ENCODE assay signal across 8 cellular contexts in the genomic region with DNA sequence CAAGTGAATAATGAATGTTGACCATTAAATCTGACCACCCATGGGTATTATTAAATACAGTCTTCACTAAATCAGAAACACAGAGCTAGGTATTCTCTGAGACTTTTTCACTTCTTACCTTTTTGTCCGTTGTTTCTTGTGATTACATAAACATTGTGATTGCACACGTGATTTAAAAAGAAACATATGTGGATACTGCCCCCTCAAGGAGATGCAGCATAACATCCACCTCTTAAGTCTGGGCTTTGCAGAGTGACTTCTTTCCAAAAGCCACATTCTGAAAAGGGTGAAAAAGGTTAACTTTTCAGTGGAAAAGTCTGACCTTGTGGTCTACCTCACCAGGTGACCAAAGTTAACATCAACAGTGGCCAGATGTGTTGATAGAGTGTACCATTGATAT.
A peak's percentile ranks its signal among the peaks of the same experiment; 100 is the strongest.
DNase-seq lines count a peak whose midpoint lies in the region; ATAC-seq and TF ChIP-seq lines count a peak whose summit lies in the region.
"Had no signal": no experiment of that assay in that cellular context is flagged by ENCODE, and none has a peak within 500 bp of the region (broad histone marks: within the 10 kb centered on the region; RNA-seq: fewer than 3 reads in every experiment).

No MANE protein-coding gene starts in this region.

- no peak overlapping the region for H3K27ac Mint-ChIP-seq in neural progenitor cell

- no peaks in the 10 kb centered on the region for H3F3A ChIP-seq in neural progenitor cell (ENCODE audit: low read depth)

- no peaks in the 10 kb centered on the region for H3K79me2 ChIP-seq in neural progenitor cell (ENCODE audit: low read depth)

- DNase-seq in NAMALWA (ENCODE audit: low spot score) (peak; percentile 27), dedifferentiated amniotic fluid mesenchymal stem cell (ENCODE audit: extremely low spot score) (peak; percentile 33), neural progenitor cell (ENCODE audit: low spot score) (peak; percentile 14), NCI-H345 treated with DMSO at 0.1 percent for 48 hours (lab: John Stamatoyannopoulos, UW; ENCODE audit: unreplicated experiment) (no peak)
- no peak for DNase-seq in stimulated activated naive CD4-positive, alpha-beta T cell treated with Interleukin-2 at 50 U/mL for 16 hours (lab: John Stamatoyannopoulos, UW)
- DNase-seq: activated naive CD4-positive, alpha-beta T cell treated with Interleukin-2 at 50 U/mL for 16 hours had no signal

- no peaks in the 10 kb centered on the region for H3K36me3 Mint-ChIP-seq in neural progenitor cell

- peaks cover 14% of the 10 kb centered on the region for H3K4me1 Mint-ChIP-seq in neural progenitor cell

- no peak overlapping the region for H3K9ac ChIP-seq in neural progenitor cell

- no peak overlapping the region for H3K4me3 ChIP-seq in neural progenitor cell

- H3K27me3 Mint-ChIP-seq in neural progenitor cell (ENCODE audit: insufficient read depth, low read depth) = peaks cover 8% of the 10 kb centered on the region

- no peak overlapping the region for H3K4me3 Mint-ChIP-seq in neural progenitor cell

- H3K4me1 ChIP-seq in neural progenitor cell = no peaks in the 10 kb centered on the region

- no peaks in the 10 kb centered on the region for H4K20me1 ChIP-seq in neural progenitor cell (ENCODE audit: low read depth)

- no peaks in the 10 kb centered on the region for H3K9me3 Mint-ChIP-seq in neural progenitor cell

- H3K9me3 ChIP-seq in neural progenitor cell (ENCODE audit: low read depth) = no peaks in the 10 kb centered on the region

- H3K27ac ChIP-seq in neural progenitor cell = no peak overlapping the region

- H3K4me2 ChIP-seq in neural progenitor cell = no peak overlapping the region

- no peak for ATAC-seq in GM19467 (IDR thresholded peaks at IDR 0.05; ENCODE audit: unreplicated experiment)

- no peaks in the 10 kb centered on the region for H3K36me3 ChIP-seq in neural progenitor cell

- no peak overlapping the region for H2AFZ ChIP-seq in neural progenitor cell (replicated peaks)

- H3K27me3 ChIP-seq in neural progenitor cell = no peaks in the 10 kb centered on the region

- TF ChIP-seq CTCF in GM12873 (IDR thresholded peaks at IDR 0.05; ENCODE audit: insufficient read depth, low read depth, low read length, missing control alignments) (peak; percentile 25), neural progenitor cell (IDR thresholded peaks at IDR 0.05) (peak; percentile 52)

Comparison
In these comparisons a context has a peak if more than half of its experiments do, and no peak if none do; other contexts are left out.
1. DNase-seq: peak in NAMALWA (single experiment), dedifferentiated amniotic fluid mesenchymal stem cell (single experiment) and neural progenitor cell (single experiment); none in stimulated activated naive CD4-positive, alpha-beta T cell treated with Interleukin-2 at 50 U/mL for 16 hours (single experiment) and NCI-H345 treated with DMSO at 0.1 percent for 48 hours (single experiment).